ENCODE assay signal across 26 cellular contexts in genomic region chr1:90924982-90925381, GRCh38.
DNase-seq lines count a peak whose midpoint lies in the region; ATAC-seq and TF ChIP-seq lines count a peak whose summit lies in the region.
"Had no signal": no experiment of that assay in that cellular context is flagged by ENCODE, and none has a peak within 500 bp of the region (broad histone marks: within the 10 kb centered on the region; RNA-seq: fewer than 3 reads in every experiment).

No MANE protein-coding gene starts in this region.

- TF ChIP-seq POLR2A in IMR-90 (IDR thresholded peaks at IDR 0.05; ENCODE audit: low read depth, low read length) = no peak

- no peaks in the 10 kb centered on the region for H3K27me3 ChIP-seq in GM23248 (replicated peaks; ENCODE audit: insufficient read depth)
- H3K27me3 ChIP-seq in IMR-90 (ENCODE audit: control insufficient read depth, insufficient read depth, low read length) = no peaks in the 10 kb centered on the region
- no peaks in the 10 kb centered on the region for H3K27me3 ChIP-seq in naive thymus-derived CD4-positive, alpha-beta T cell (ENCODE audit: control insufficient read depth in 2 of 2, insufficient read depth in 2 of 2, low read length in 2 of 2)
- H3K27me3 ChIP-seq in left lung = no peaks in the 10 kb centered on the region
- no peaks in the 10 kb centered on the region for H3K27me3 ChIP-seq in HAP-1 (ENCODE audit: low read depth)
- H3K27me3 ChIP-seq: ascending aorta, colonic mucosa, heart left ventricle, Peyer's patch, spleen had no signal

- no peak overlapping the region for H3K23ac ChIP-seq in IMR-90 (ENCODE audit: low read depth, low read length)

- H3K36me3 ChIP-seq in GM23248 (ENCODE audit: low read depth) (no peaks in the 10 kb centered on the region), IMR-90 (ENCODE audit: control insufficient read depth, insufficient read depth, low read length) (no peaks in the 10 kb centered on the region), left lung (no peaks in the 10 kb centered on the region), HAP-1 (replicated peaks) (no peaks in the 10 kb centered on the region)
- H3K36me3 ChIP-seq in naive thymus-derived CD4-positive, alpha-beta T cell (ENCODE audit: control insufficient read depth in 2 of 3, insufficient read depth in 3 of 3, low read length in 3 of 3) = no peaks in the 10 kb centered on the region
- H3K36me3 ChIP-seq: ascending aorta, colonic mucosa, heart left ventricle, Peyer's patch had no signal

- H3F3A ChIP-seq in GM23248 (ENCODE audit: insufficient read depth) = peaks cover 9% of the 10 kb centered on the region; the same call in 1 of the 2 replicates

- H3K4me1 Mint-ChIP-seq in naive thymus-derived CD4-positive, alpha-beta T cell = peaks cover 45 to 97% (median 91%) of the 10 kb centered on the region in 7 donors
- H3K4me1 Mint-ChIP-seq in activated CD4-positive, alpha-beta T cell treated with anti-CD3 and anti-CD28 coated beads, Interleukin-2, amount 10 ng/mL, durations not matched to agents 24 days and 14 days = peaks cover 31% of the 10 kb centered on the region

- no peak overlapping the region for H3K4ac ChIP-seq in IMR-90 (ENCODE audit: low read depth, low read length)

- H3K27me3 Mint-ChIP-seq in naive thymus-derived CD4-positive, alpha-beta T cell = no peaks in the 10 kb centered on the region
- H3K27me3 Mint-ChIP-seq in activated CD4-positive, alpha-beta T cell treated with anti-CD3 and anti-CD28 coated beads, Interleukin-2, amount 10 ng/mL, durations not matched to agents 24 days and 14 days = no peaks in the 10 kb centered on the region
- H3K27me3 Mint-ChIP-seq: activated CD4-positive, alpha-beta memory T cell treated with anti-CD3 and anti-CD28 coated beads for 36 hours; memory B cell had no signal

- H3K4me1 ChIP-seq in GM23248 (ENCODE audit: insufficient read depth) (peaks cover 35% of the 10 kb centered on the region), IMR-90 (ENCODE audit: control insufficient read depth, insufficient read depth, low read length) (peaks cover 14% of the 10 kb centered on the region), left lung (peaks cover 3 to 45% of the 10 kb centered on the region in 2 donors), HAP-1 (peaks cover 32% of the 10 kb centered on the region)
- H3K4me1 ChIP-seq in naive thymus-derived CD4-positive, alpha-beta T cell (ENCODE audit: control insufficient read depth in 2 of 2, insufficient read depth in 2 of 2, low read length in 2 of 2) = peaks cover 14 to 23% of the 10 kb centered on the region in 2 donors

- no TSS peak for BruUV-seq in IMR-90 (replicated peaks; lab: Mats Ljungman, UMichigan)

- H3K79me2 ChIP-seq in GM23248 (ENCODE audit: insufficient read depth) = peaks cover 100% of the 10 kb centered on the region

- no peaks in the 10 kb centered on the region for H3K9me1 ChIP-seq in IMR-90 (ENCODE audit: insufficient read depth, low read length)

- H2BK120ac ChIP-seq in IMR-90 (ENCODE audit: low read depth, low read length) = no peak overlapping the region

- H3K9me3 Mint-ChIP-seq in naive thymus-derived CD4-positive, alpha-beta T cell = peaks cover 0 to 4% (median 1%) of the 10 kb centered on the region in 11 donors
- no peaks in the 10 kb centered on the region for H3K9me3 Mint-ChIP-seq in activated CD4-positive, alpha-beta T cell treated with anti-CD3 and anti-CD28 coated beads, Interleukin-2, amount 10 ng/mL, durations not matched to agents 24 days and 14 days
- H3K9me3 Mint-ChIP-seq: activated CD4-positive, alpha-beta memory T cell treated with anti-CD3 and anti-CD28 coated beads for 36 hours; nephron had no signal

- in situ Hi-C loops in GM23248 (cut with MboI) (no loop called here), IMR-90 (cut with MboI; ENCODE audit: low sequenced_read_pairs) (no loop called here), HAP-1 (cut with MboI; ENCODE audit: low sequenced_read_pairs) (no loop called here)

- 83% methylated on average over 4 of the region's 4 CpGs for WGBS in GM23248 (ENCODE audit: low coverage in 1 of 2, low lambda C conversion rate in 2 of 2, missing lambda C conversion rate in 2 of 2), 2 experiments
- WGBS in IMR-90 (ENCODE audit: extremely low coverage in 2 of 2, insufficient read length in 1 of 2), 2 experiments = no CpG with 5 or more reads among the region's 4 CpGs

- no peak overlapping the region for H4K8ac ChIP-seq in IMR-90 (ENCODE audit: low read depth in 2 of 2, low read length in 2 of 2)

- ATAC-seq in IMR-90 (ENCODE audit: low read depth) = no peak
- ATAC-seq in naive thymus-derived CD4-positive, alpha-beta T cell = no peak
- no peak for ATAC-seq in left lung
- no peak for ATAC-seq in GM18861 (IDR thresholded peaks at IDR 0.05; ENCODE audit: unreplicated experiment)
- ATAC-seq: heart left ventricle had no signal

- peaks cover 12% of the 10 kb centered on the region for H4K20me1 ChIP-seq in GM23248 (ENCODE audit: insufficient read depth)
- H4K20me1 ChIP-seq in IMR-90 (ENCODE audit: insufficient read depth, low read length) = peaks cover 27% of the 10 kb centered on the region; the same call in 1 of the 2 replicates

- POLR2A ChIA-PET in IMR-90 (lab: Charles Lee; ENCODE audit: unreplicated experiment) = no interaction called here
- POLR2A ChIA-PET in naive thymus-derived CD4-positive, alpha-beta T cell (lab: Charles Lee) = no interaction called here

- H3K27ac Mint-ChIP-seq in naive thymus-derived CD4-positive, alpha-beta T cell = peak overlapping the region in 1 of 9 donors; percentile 22
- H3K27ac Mint-ChIP-seq in activated CD4-positive, alpha-beta T cell treated with anti-CD3 and anti-CD28 coated beads, Interleukin-2, amount 10 ng/mL, durations not matched to agents 24 days and 14 days = no peak overlapping the region
- H3K27ac Mint-ChIP-seq: activated CD4-positive, alpha-beta memory T cell treated with anti-CD3 and anti-CD28 coated beads for 36 hours; activated naive CD4-positive, alpha-beta T cell treated with anti-CD3 and anti-CD28 coated beads for 36 hours; nephron had no signal

- H3K4me2 ChIP-seq in GM23248 (ENCODE audit: unreplicated experiment) = no peak overlapping the region
- no peak overlapping the region for H3K4me2 ChIP-seq in IMR-90 (ENCODE audit: low read depth, low read length)

- H3K14ac ChIP-seq in IMR-90 (replicated peaks; ENCODE audit: low read depth, low read length) = no peak overlapping the region; the same call in 1 of the 2 replicates

- H2BK5ac ChIP-seq in IMR-90 (ENCODE audit: low read depth, low read length, poor library complexity, severe bottlenecking) = peak overlapping the region; percentile 37

- dilution Hi-C loops in IMR-90 (cut with HindIII; ENCODE audit: low sequenced_read_pairs, unreplicated experiment) = no loop called here

- no peak overlapping the region for H4K5ac ChIP-seq in IMR-90 (ENCODE audit: low read depth, low read length)

- H3K9ac ChIP-seq in GM23248 = no peak overlapping the region
- H3K9ac ChIP-seq in IMR-90 (ENCODE audit: low read depth, low read length) = no peak overlapping the region

- H3K36me3 Mint-ChIP-seq in naive thymus-derived CD4-positive, alpha-beta T cell = peaks cover 0 to 29% (median 15%) of the 10 kb centered on the region in 5 donors
- peaks cover 23% of the 10 kb centered on the region for H3K36me3 Mint-ChIP-seq in activated CD4-positive, alpha-beta T cell treated with anti-CD3 and anti-CD28 coated beads, Interleukin-2, amount 10 ng/mL, durations not matched to agents 24 days and 14 days (ENCODE audit: low read depth)

- TF ChIP-seq CTCF in IMR-90 (conservative IDR thresholded peaks at IDR 0.05; ENCODE audit: low read depth, low read length) = no peak
- TF ChIP-seq CTCF in choroid plexus epithelial cell (conservative IDR thresholded peaks at IDR 0.05; ENCODE audit: low read depth, low read length) = no peak
- no peak for TF ChIP-seq CTCF in left lung (IDR thresholded peaks at IDR 0.05)

- no peak overlapping the region for H2AK5ac ChIP-seq in IMR-90 (ENCODE audit: low read depth, low read length)

- TF ChIP-seq RAD21 in IMR-90 (IDR thresholded peaks at IDR 0.05; ENCODE audit: low read length) = no peak

- no peak overlapping the region for H2BK20ac ChIP-seq in IMR-90 (ENCODE audit: low read depth, low read length)

- no peak overlapping the region for H4K91ac ChIP-seq in IMR-90 (ENCODE audit: insufficient read depth, low read depth, low read length)

- peak overlapping the region in 6 of 10 donors; percentile 31 to 64 (median 44) for H3K4me3 Mint-ChIP-seq in naive thymus-derived CD4-positive, alpha-beta T cell
- H3K4me3 Mint-ChIP-seq in activated CD4-positive, alpha-beta T cell treated with anti-CD3 and anti-CD28 coated beads, Interleukin-2, amount 10 ng/mL, durations not matched to agents 24 days and 14 days = no peak overlapping the region
- H3K4me3 Mint-ChIP-seq: activated CD4-positive, alpha-beta memory T cell treated with anti-CD3 and anti-CD28 coated beads for 36 hours; activated naive CD4-positive, alpha-beta T cell treated with anti-CD3 and anti-CD28 coated beads for 36 hours; memory B cell; nephron had no signal

- H3K27ac ChIP-seq in GM23248 (no peak overlapping the region), IMR-90 (ENCODE audit: insufficient read depth, low read length) (no peak overlapping the region), left lung (no peak overlapping the region)
- H3K27ac ChIP-seq in naive thymus-derived CD4-positive, alpha-beta T cell (ENCODE audit: low read depth, low read length) = no peak overlapping the region
- H3K27ac ChIP-seq: ascending aorta, colonic mucosa, Peyer's patch, spleen, WERI-Rb-1 had no signal

- intact Hi-C loops in IMR-90 (cut with micrococcal nuclease) (loop anchor here (5.0 kb wide), 1 partner anchor 97 kb away; the partner anchor contains the start of gene ZNF644), left lung (cut with DNase I) (no loop called here)
- intact Hi-C loops in naive thymus-derived CD4-positive, alpha-beta T cell (cut with micrococcal nuclease) = loop anchor here in 1 of 2 donors (1.0 to 5.0 kb wide), 4 partner anchors 10 to 87 kb away; no protein-coding TSS in a partner anchor
- intact Hi-C loops in activated CD4-positive, alpha-beta T cell treated with anti-CD3 and anti-CD28 coated beads, Interleukin-2, amount 10 ng/mL, durations not matched to agents 24 days and 14 days (cut with micrococcal nuclease) = no loop called here

- H2AFZ ChIP-seq in GM23248 (no peak overlapping the region), IMR-90 (replicated peaks; ENCODE audit: low read length, poor library complexity) (no peak overlapping the region)

- H3K56ac ChIP-seq in IMR-90 (ENCODE audit: extremely low read depth, insufficient read depth, low read length) = no peak overlapping the region

- peaks cover 5 to 48% of the 10 kb centered on the region in 2 experiments; a peak in 3 of 4 replicates for H3K79me1 ChIP-seq in IMR-90 (ENCODE audit: low read depth in 1 of 2, low read length in 2 of 2)

- no peak overlapping the region for H2BK15ac ChIP-seq in IMR-90 (ENCODE audit: low read depth, low read length)

- CTCF ChIA-PET in IMR-90 (lab: Yijun Ruan, JAX) = no interaction called here
- CTCF ChIA-PET in naive thymus-derived CD4-positive, alpha-beta T cell (lab: Charles Lee) = interaction anchor here (0.7 kb wide), 2 partner anchors 55 to 168 kb away, joined by 3 to 7 read pairs; no protein-coding TSS in a partner anchor

- H2AK9ac ChIP-seq in IMR-90 (replicated peaks; ENCODE audit: low read depth, low read length, poor library complexity) = no peak overlapping the region

- H3K4me3 ChIP-seq in GM23248 = no peak overlapping the region
- no peak overlapping the region for H3K4me3 ChIP-seq in IMR-90 (ENCODE audit: insufficient read depth, low read depth, low read length)
- H3K4me3 ChIP-seq in choroid plexus epithelial cell (ENCODE audit: low read depth, low read length) = no peak overlapping the region
- no peak overlapping the region for H3K4me3 ChIP-seq in naive thymus-derived CD4-positive, alpha-beta T cell (ENCODE audit: low read length)
- no peak overlapping the region for H3K4me3 ChIP-seq in left lung
- no peak overlapping the region for H3K4me3 ChIP-seq in HAP-1
- H3K4me3 ChIP-seq: ascending aorta, colonic mucosa, Peyer's patch, spleen had no signal

- H3K18ac ChIP-seq in IMR-90 (ENCODE audit: low read depth, low read length) = no peak overlapping the region; the same call in 1 of the 2 replicates

- no peaks in the 10 kb centered on the region for H3K9me3 ChIP-seq in GM23248 (ENCODE audit: low read depth)
- H3K9me3 ChIP-seq in IMR-90 (ENCODE audit: control insufficient read depth, insufficient read depth, low read length) = no peaks in the 10 kb centered on the region
- H3K9me3 ChIP-seq in naive thymus-derived CD4-positive, alpha-beta T cell (ENCODE audit: control insufficient read depth in 2 of 3, low read length in 3 of 3) = no peaks in the 10 kb centered on the region
- no peaks in the 10 kb centered on the region for H3K9me3 ChIP-seq in left lung
- H3K9me3 ChIP-seq in HAP-1 = no peaks in the 10 kb centered on the region
- H3K9me3 ChIP-seq: ascending aorta, colonic mucosa, heart left ventricle, Peyer's patch, spleen had no signal

- DNase-seq in GM23248 (peak; percentile 14), IMR-90 (peak; percentile 8), choroid plexus epithelial cell (ENCODE audit: low read depth) (peak; percentile 62), left lung (no peak), HAP-1 (ENCODE audit: low spot score in 2 of 2) (no peak)
- no peak for DNase-seq in naive thymus-derived CD4-positive, alpha-beta T cell
- no peak for DNase-seq in activated CD4-positive, alpha-beta T cell treated with anti-CD3 and anti-CD28 coated beads, Interleukin-2, amount 10 ng/mL, durations not matched to agents 24 days and 14 days
- DNase-seq: activated CD4-positive, alpha-beta memory T cell treated with anti-CD3 and anti-CD28 coated beads for 36 hours; activated naive CD4-positive, alpha-beta T cell treated with anti-CD3 and anti-CD28 coated beads for 36 hours; activated T-cell treated with anti-CD3 and anti-CD28 coated beads, Interleukin-2, amount 50 U/mL, for 1 hour; AML-193; colonic mucosa; GDM1; heart left ventricle; Kasumi-1; kidney glomerular epithelial cell; NCI-H1092 treated with DMSO at 0.1 percent for 48 hours; Peyer's patch; spleen; stimulated activated CD8-positive, alpha-beta memory T cell treated with anti-CD3 and anti-CD28 coated beads, Interleukin-4, amount 100 ng/mL, for 48 hours; T-helper 2 cell; WERI-Rb-1 had no signal

- no peaks in the 10 kb centered on the region for H3K9me2 ChIP-seq in GM23248 (ENCODE audit: insufficient read depth)

Comparison
In these comparisons a context has a peak if more than half of its experiments do, and no peak if none do; other contexts are left out.
1. DNase-seq: peak in GM23248 (single experiment), IMR-90 (single experiment) and choroid plexus epithelial cell (single experiment); none in naive thymus-derived CD4-positive, alpha-beta T cell (0 of 9), left lung (0 of 2), HAP-1 (0 of 2) and activated CD4-positive, alpha-beta T cell treated with anti-CD3 and anti-CD28 coated beads, Interleukin-2, amount 10 ng/mL, durations not matched to agents 24 days and 14 days (single experiment).